In the genomic region with DNA sequence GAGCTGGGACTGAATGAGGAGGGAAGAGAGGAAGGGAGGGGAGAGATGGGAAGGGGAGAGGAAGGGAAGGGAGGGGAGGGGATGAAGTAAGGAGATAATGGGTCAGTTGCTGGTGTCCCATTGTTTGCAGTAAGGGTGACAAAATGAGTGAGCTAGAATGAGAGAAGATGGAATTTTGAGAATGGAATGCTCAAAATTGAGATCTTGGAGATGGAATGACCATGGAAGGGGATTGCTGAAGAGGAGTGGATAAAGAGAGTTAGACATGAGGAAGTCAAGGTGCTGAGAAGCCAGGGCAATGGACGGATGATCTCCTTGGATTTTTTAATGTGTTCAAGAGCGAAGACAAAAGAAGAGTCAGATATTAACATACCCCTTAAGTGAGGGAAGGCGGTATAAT, we compare ENCODE assay signal across 8 cellular contexts.
"Had no signal": no experiment of that assay in that cellular context is flagged by ENCODE, and none has a peak within 500 bp of the region (broad histone marks: within the 10 kb centered on the region; RNA-seq: fewer than 3 reads in every experiment).

No MANE protein-coding gene starts in this region.

- ATAC-seq: GM12878 had no signal

- H3K4me3 ChIP-seq: GM12878 had no signal

- DNase-seq: GDM1, GF-D8 had no signal

- FAIRE-seq: G401.6, GM12878, GM12891, GM12892, GM18507, GM19239 had no signal
